8 cellular contexts compared by ENCODE assay signal in the genomic region with DNA sequence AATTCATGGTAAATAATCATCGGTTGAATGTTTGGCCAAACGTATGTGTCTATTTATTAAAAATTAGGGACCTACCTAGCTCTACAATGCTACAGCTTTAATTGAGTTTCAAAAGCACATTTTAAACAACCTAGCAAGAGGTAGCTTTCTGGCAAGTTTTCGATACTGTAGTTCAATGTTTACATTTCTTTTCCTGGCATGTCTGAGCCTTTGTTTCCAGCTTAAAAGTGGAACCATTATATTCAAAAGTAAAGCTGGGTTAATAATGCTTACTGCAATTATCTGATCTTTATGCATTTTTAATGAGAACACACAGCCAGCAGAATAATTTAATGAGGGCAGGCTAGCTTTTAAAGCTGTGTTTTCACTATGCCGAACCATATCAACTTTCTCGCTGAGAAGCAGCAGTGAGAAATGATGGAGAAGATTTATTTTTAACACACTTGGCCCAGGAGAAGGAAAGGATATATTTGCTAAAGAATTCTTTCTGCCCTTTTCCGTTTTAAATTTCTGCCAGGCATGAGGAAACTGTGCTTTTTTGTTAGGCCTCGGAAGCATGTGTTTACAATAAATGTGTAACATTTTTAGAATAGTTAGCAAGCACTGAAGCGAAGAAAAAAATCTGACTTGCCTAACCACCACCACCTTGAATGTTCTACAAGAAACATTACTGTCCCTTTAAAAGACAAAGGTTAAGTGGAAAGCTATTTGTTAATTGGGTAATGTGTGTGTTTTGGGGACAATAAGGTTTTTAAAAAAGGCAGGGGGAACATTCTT. TPM values are rescaled to one million over a fixed set of nuclear protein-coding genes. Genes with fewer than 3 reads are reported as not detected.
DNase-seq lines count a peak whose midpoint lies in the region; ATAC-seq and TF ChIP-seq lines count a peak whose summit lies in the region.

No MANE protein-coding gene starts in this region.

- H2AFZ ChIP-seq in parathyroid adenoma, result peak overlapping the region; percentile 33

- H3K4me3 ChIP-seq in epithelial cell of proximal tubule (ENCODE audit: low read depth, low read length), result peak overlapping the region; percentile 63
- peak overlapping the region; percentile 84 for H3K4me3 ChIP-seq in parathyroid adenoma (ENCODE audit: low read depth, low read length)

- H3K9ac ChIP-seq in parathyroid adenoma, result peak overlapping the region; percentile 31

- H3K36me3 ChIP-seq in parathyroid adenoma (ENCODE audit: control insufficient read depth, insufficient read depth, low read length), result no peaks in the 10 kb centered on the region

- H3K9me3 ChIP-seq in parathyroid adenoma (ENCODE audit: control insufficient read depth, low read length), result no peaks in the 10 kb centered on the region

- H3K27ac ChIP-seq in parathyroid adenoma, result peak overlapping the region; percentile 82

- H3K27me3 ChIP-seq in parathyroid adenoma (ENCODE audit: control insufficient read depth, insufficient read depth, low read length), result no peaks in the 10 kb centered on the region

- DNase-seq in NCI-H524 (lab: John Stamatoyannopoulos, UW), result peak; percentile 11 to 17
- no peak for DNase-seq in NCI-H524 treated with DMSO at 0.1 percent for 48 hours (lab: John Stamatoyannopoulos, UW)
- DNase-seq in OCI-M1 (lab: John Stamatoyannopoulos, UW), result peak; percentile 38
- peak; percentile 79 for DNase-seq in epithelial cell of proximal tubule (ENCODE audit: low read depth)
- DNase-seq in GM13977 (ENCODE audit: low spot score), result no peak

- in situ Hi-C loops in GM13977 (cut with MboI; ENCODE audit: low pct_unique_long_range_greater_than_20kb, low sequenced_read_pairs, unreplicated experiment), result no loop called here

- TF ChIP-seq CTCF in epithelial cell of proximal tubule (conservative IDR thresholded peaks at IDR 0.05; ENCODE audit: low read depth, low read length) (no peak), parathyroid adenoma (IDR thresholded peaks at IDR 0.05) (no peak), GM13977 (IDR thresholded peaks at IDR 0.05; ENCODE audit: extremely low read depth, insufficient read depth, missing control alignments) (no peak)

- no peak for ATAC-seq in HG02588 (IDR thresholded peaks at IDR 0.05; ENCODE audit: unreplicated experiment)
- no peak for ATAC-seq in GM21528 (IDR thresholded peaks at IDR 0.05; ENCODE audit: low FRiP score, unreplicated experiment)

- H3K4me2 ChIP-seq in parathyroid adenoma (ENCODE audit: low read length), result peak overlapping the region; percentile 89

- peaks cover 18% of the 10 kb centered on the region for H3K79me2 ChIP-seq in parathyroid adenoma

- peaks cover 28% of the 10 kb centered on the region for H3K4me1 ChIP-seq in parathyroid adenoma

RNA-seq across cellular contexts. Expression of gene MBNL2, which starts 1.0 kb away (rescaled TPM):
- 28.8 and 51.5 TPM in 2 replicates for total RNA-seq in epithelial cell of proximal tubule

Comparison
In these comparisons a context has a peak if more than half of its experiments do, and no peak if none do; other contexts are left out.
1. DNase-seq: peak in NCI-H524 (2 of 2), OCI-M1 (single experiment) and epithelial cell of proximal tubule (single experiment); none in NCI-H524 treated with DMSO at 0.1 percent for 48 hours (single experiment) and GM13977 (single experiment).